Comparison of ENCODE assay signal across 19 cellular contexts in the genomic region with DNA sequence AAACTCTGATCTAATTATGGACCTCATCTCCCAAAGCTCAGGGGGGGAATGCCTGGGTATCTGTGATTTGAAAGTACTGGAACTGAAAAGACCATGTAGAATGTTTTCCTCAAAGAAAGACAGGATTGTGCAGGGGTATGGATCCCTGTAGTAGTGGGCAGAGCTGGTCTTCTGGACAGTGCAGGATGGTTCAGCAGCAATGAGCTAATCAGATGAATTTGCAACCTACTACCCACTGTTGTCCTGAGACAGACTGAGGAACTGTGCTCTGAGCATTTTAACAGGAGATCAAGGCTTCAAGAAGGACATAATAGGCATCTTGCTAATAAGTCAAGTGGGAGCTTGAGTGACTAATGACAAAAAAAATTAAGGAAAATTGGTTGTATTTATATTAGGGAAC.
DNase-seq lines count a peak whose midpoint lies in the region; ATAC-seq, FAIRE-seq and TF ChIP-seq lines count a peak whose summit lies in the region.
"Had no signal": no experiment of that assay in that cellular context is flagged by ENCODE, and none has a peak within 500 bp of the region (broad histone marks: within the 10 kb centered on the region; RNA-seq: fewer than 3 reads in every experiment).

No MANE protein-coding gene starts in this region.

- DNase-seq in activated CD4-positive, alpha-beta T cell treated with anti-CD3 and anti-CD28 coated beads for 36 hours = no peak
- DNase-seq in activated CD4-positive, alpha-beta T cell treated with anti-CD3 and anti-CD28 coated beads for 4 hours = no peak
- no peak for DNase-seq in H54 (ENCODE audit: insufficient read length, low spot score)
- no peak for DNase-seq in activated naive CD8-positive, alpha-beta T cell treated with anti-CD3 and anti-CD28 coated beads for 36 hours
- no peak for DNase-seq in immature natural killer cell
- no peak for DNase-seq in activated CD4-positive, alpha-beta T cell treated with anti-CD3 and anti-CD28 coated beads, Interleukin-2, amount 50 U/mL, for 4 hours
- no peak for DNase-seq in NCI-H524 treated with DMSO at 0.1 percent for 48 hours (lab: John Stamatoyannopoulos, UW)
- DNase-seq: activated gamma-delta T cell treated with Interleukin-2 at 50 U/mL for 16 hours; AML-193; endodermal cell; H9; NCI-H187 treated with DMSO at 0.1 percent for 48 hours; stimulated activated CD4-positive, alpha-beta T cell treated with anti-CD3 and anti-CD28 coated beads, Interleukin-1b, Interleukin-23, amount 100 ng/mL, for 48 hours; stimulated activated naive CD4-positive, alpha-beta T cell; transverse colon had no signal

- CTCF ChIA-PET in activated CD4-positive, alpha-beta T cell treated with anti-CD3 and anti-CD28 coated beads for 36 hours (lab: Charles Lee) = interaction anchor here (0.8 to 8.5 kb wide), 14 partner anchors 9 to 126 kb away, joined by 3 to 57 read pairs (median 4); no protein-coding TSS in a partner anchor

- intact Hi-C loops in activated CD4-positive, alpha-beta T cell treated with anti-CD3 and anti-CD28 coated beads for 36 hours (cut with DNase I, micrococcal nuclease) = no loop called here

- H3K4me3 Mint-ChIP-seq in activated CD4-positive, alpha-beta T cell treated with anti-CD3 and anti-CD28 coated beads for 36 hours = peak overlapping the region; percentile 43
- no peak overlapping the region for H3K4me3 Mint-ChIP-seq in activated naive CD8-positive, alpha-beta T cell treated with anti-CD3 and anti-CD28 coated beads for 36 hours
- H3K4me3 Mint-ChIP-seq in immature natural killer cell = no peak overlapping the region
- H3K4me3 Mint-ChIP-seq: endodermal cell, H9, mesothelial cell of epicardium, neural crest cell had no signal

- no peak for TF ChIP-seq POLR2A in H54 (IDR thresholded peaks at IDR 0.05; ENCODE audit: low read depth, low read length)

- POLR2A ChIA-PET in activated CD4-positive, alpha-beta T cell treated with anti-CD3 and anti-CD28 coated beads for 36 hours (lab: Charles Lee) = interaction anchor here (0.6 kb wide), 1 partner anchor 35 kb away, joined by 3 read pairs; no protein-coding TSS in a partner anchor

- no peak for ATAC-seq in activated CD4-positive, alpha-beta T cell treated with anti-CD3 and anti-CD28 coated beads for 36 hours
- ATAC-seq in GM21619 (IDR thresholded peaks at IDR 0.05; ENCODE audit: unreplicated experiment) = no peak

- peak overlapping the region; percentile 88 for H3K27ac Mint-ChIP-seq in activated CD4-positive, alpha-beta T cell treated with anti-CD3 and anti-CD28 coated beads for 36 hours
- H3K27ac Mint-ChIP-seq in activated naive CD8-positive, alpha-beta T cell treated with anti-CD3 and anti-CD28 coated beads for 36 hours = peak overlapping the region; percentile 81
- H3K27ac Mint-ChIP-seq in immature natural killer cell = peak overlapping the region; percentile 15 to 84 (median 62)
- H3K27ac Mint-ChIP-seq: endodermal cell, H9, mesothelial cell of epicardium had no signal

- FAIRE-seq in H54 (lab: Jason Lieb, UNC) = peak; percentile 61
- FAIRE-seq: RCC 7860 had no signal

- H3K36me3 Mint-ChIP-seq in activated CD4-positive, alpha-beta T cell treated with anti-CD3 and anti-CD28 coated beads for 36 hours (ENCODE audit: low read depth) = peaks cover 12% of the 10 kb centered on the region
- peaks cover 12% of the 10 kb centered on the region for H3K36me3 Mint-ChIP-seq in activated naive CD8-positive, alpha-beta T cell treated with anti-CD3 and anti-CD28 coated beads for 36 hours
- H3K36me3 Mint-ChIP-seq in immature natural killer cell = peaks cover 8 to 32% (median 17%) of the 10 kb centered on the region in 3 donors
- H3K36me3 Mint-ChIP-seq: mesothelial cell of epicardium had no signal

- H3K4me1 Mint-ChIP-seq in activated CD4-positive, alpha-beta T cell treated with anti-CD3 and anti-CD28 coated beads for 36 hours = peaks cover 84% of the 10 kb centered on the region
- peaks cover 77% of the 10 kb centered on the region for H3K4me1 Mint-ChIP-seq in activated naive CD8-positive, alpha-beta T cell treated with anti-CD3 and anti-CD28 coated beads for 36 hours
- H3K4me1 Mint-ChIP-seq in immature natural killer cell = peaks cover 59 to 85% of the 10 kb centered on the region in 2 donors
- H3K4me1 Mint-ChIP-seq: endodermal cell, H9, neural crest cell had no signal

- no peaks in the 10 kb centered on the region for H3K9me3 Mint-ChIP-seq in activated CD4-positive, alpha-beta T cell treated with anti-CD3 and anti-CD28 coated beads for 36 hours (ENCODE audit: low read depth)
- H3K9me3 Mint-ChIP-seq in activated naive CD8-positive, alpha-beta T cell treated with anti-CD3 and anti-CD28 coated beads for 36 hours = no peaks in the 10 kb centered on the region
- H3K9me3 Mint-ChIP-seq in immature natural killer cell = no peaks in the 10 kb centered on the region
- H3K9me3 Mint-ChIP-seq: endodermal cell, H9, mesothelial cell of epicardium, neural crest cell had no signal

- no peaks in the 10 kb centered on the region for H3K27me3 Mint-ChIP-seq in activated CD4-positive, alpha-beta T cell treated with anti-CD3 and anti-CD28 coated beads for 36 hours
- no peaks in the 10 kb centered on the region for H3K27me3 Mint-ChIP-seq in activated naive CD8-positive, alpha-beta T cell treated with anti-CD3 and anti-CD28 coated beads for 36 hours
- H3K27me3 Mint-ChIP-seq in immature natural killer cell (ENCODE audit: low read depth in 3 of 3) = peaks cover 0 to 5% (median 2%) of the 10 kb centered on the region in 3 donors
